ENCODE assay signal across 19 cellular contexts in genomic region chr5:77770293-77771005, GRCh38. TPM values are rescaled to one million over a fixed set of nuclear protein-coding genes. Genes with fewer than 3 reads are reported as not detected.
DNase-seq lines count a peak whose midpoint lies in the region; ATAC-seq and TF ChIP-seq lines count a peak whose summit lies in the region.
"Had no signal": no experiment of that assay in that cellular context is flagged by ENCODE, and none has a peak within 500 bp of the region (broad histone marks: within the 10 kb centered on the region; RNA-seq: fewer than 3 reads in every experiment).

No MANE protein-coding gene starts in this region.

- H3K9me2 ChIP-seq in PC-3 (replicated peaks; ENCODE audit: low read length) (no peaks in the 10 kb centered on the region), hepatocyte (replicated peaks; ENCODE audit: insufficient read depth) (no peaks in the 10 kb centered on the region)

- H3K27ac Mint-ChIP-seq in endodermal cell: no peak overlapping the region
- peak overlapping the region in 1 of 8 donors; percentile 6 for H3K27ac Mint-ChIP-seq in CD8-positive, alpha-beta memory T cell
- H3K27ac Mint-ChIP-seq: activated CD4-positive, alpha-beta T cell treated with anti-CD3 and anti-CD28 coated beads, Interleukin-2, amount 10 ng/mL, durations not matched to agents 24 days and 14 days; activated naive CD4-positive, alpha-beta T cell treated with anti-CD3 and anti-CD28 coated beads, Interleukin-2, amount 10 ng/mL, durations not matched to agents 7 days and 5 days; nephron had no signal

- peaks cover 2% of the 10 kb centered on the region for H3K9me3 Mint-ChIP-seq in endodermal cell
- no peaks in the 10 kb centered on the region for H3K9me3 Mint-ChIP-seq in CD8-positive, alpha-beta memory T cell
- H3K9me3 Mint-ChIP-seq: activated CD4-positive, alpha-beta T cell treated with anti-CD3 and anti-CD28 coated beads, Interleukin-2, amount 10 ng/mL, durations not matched to agents 24 days and 14 days had no signal

- TF ChIP-seq CTCF in PC-3 (conservative IDR thresholded peaks at IDR 0.05; ENCODE audit: low read depth, low read length) (no peak), endodermal cell (conservative IDR thresholded peaks at IDR 0.05) (no peak), hepatocyte (IDR thresholded peaks at IDR 0.05; ENCODE audit: poor library complexity) (no peak)

- H3K4me1 Mint-ChIP-seq in endodermal cell: peaks cover 35% of the 10 kb centered on the region
- peaks cover 63 to 88% (median 87%) of the 10 kb centered on the region in 3 donors for H3K4me1 Mint-ChIP-seq in CD8-positive, alpha-beta memory T cell

- H3K36me3 ChIP-seq in PC-3 (ENCODE audit: low read depth, low read length) (peaks cover 18% of the 10 kb centered on the region; the same call in 1 of the 2 replicates), endodermal cell (ENCODE audit: control insufficient read depth, insufficient read depth, low read length) (peaks cover 76% of the 10 kb centered on the region), hepatocyte (replicated peaks; ENCODE audit: insufficient read depth, low read depth) (no peaks in the 10 kb centered on the region)
- peaks cover 5% of the 10 kb centered on the region for H3K36me3 ChIP-seq in CD8-positive, alpha-beta memory T cell (ENCODE audit: insufficient read depth, low read length)

- no peaks in the 10 kb centered on the region for H3K9me3 ChIP-seq in PC-3 (ENCODE audit: low read length)
- peaks cover 29% of the 10 kb centered on the region for H3K9me3 ChIP-seq in endodermal cell (ENCODE audit: control insufficient read depth, low read length)
- H3K9me3 ChIP-seq in hepatocyte (ENCODE audit: low read depth): no peaks in the 10 kb centered on the region
- H3K9me3 ChIP-seq in CD8-positive, alpha-beta memory T cell (ENCODE audit: low read length): no peaks in the 10 kb centered on the region
- H3K9me3 ChIP-seq: upper lobe of left lung had no signal

- WGBS in endodermal cell (ENCODE audit: insufficient coverage in 1 of 2, insufficient read length in 1 of 2), 2 experiments: 94 to 100% methylated on average over 2 to 4 of the region's 4 CpGs
- 99% methylated on average over 4 of the region's 4 CpGs for WGBS in hepatocyte (ENCODE audit: low lambda C conversion rate, missing lambda C conversion rate)

- BruUV-seq in PC-3 (replicated peaks; lab: Mats Ljungman, UMichigan): no TSS peak

- POLR2A ChIA-PET in PC-3 (lab: Charles Lee; ENCODE audit: unreplicated experiment): interaction anchor here (0.6 kb wide), 2 partner anchors 268 to 1013 kb away, joined by 4 to 11 read pairs; no protein-coding TSS in a partner anchor
- POLR2A ChIA-PET in CD8-positive, alpha-beta memory T cell (lab: Charles Lee): no interaction called here

- H3K9ac ChIP-seq in PC-3 (ENCODE audit: low read length): no peak overlapping the region
- no peak overlapping the region for H3K9ac ChIP-seq in endodermal cell (ENCODE audit: extremely low read depth, low read length, poor library complexity, severe bottlenecking)

- no peak overlapping the region for H2AFZ ChIP-seq in PC-3 (ENCODE audit: low read length)
- no peak overlapping the region for H2AFZ ChIP-seq in hepatocyte

- H3K27me3 Mint-ChIP-seq in endodermal cell (ENCODE audit: insufficient read depth): no peaks in the 10 kb centered on the region
- peaks cover 0 to 1% of the 10 kb centered on the region in 2 donors for H3K27me3 Mint-ChIP-seq in CD8-positive, alpha-beta memory T cell
- H3K27me3 Mint-ChIP-seq: activated CD4-positive, alpha-beta T cell treated with anti-CD3 and anti-CD28 coated beads, Interleukin-2, amount 10 ng/mL, durations not matched to agents 24 days and 14 days; activated naive CD4-positive, alpha-beta T cell treated with anti-CD3 and anti-CD28 coated beads, Interleukin-2, amount 10 ng/mL, durations not matched to agents 7 days and 5 days had no signal

- DNase-seq in A172 (ENCODE audit: low spot score) (peak; percentile 35), EH (ENCODE audit: low read depth) (peak; percentile 7), PC-3 (peak; percentile 39), endodermal cell (no peak), SHP77 treated with DMSO at 0.1 percent for 48 hours (lab: John Stamatoyannopoulos, UW) (no peak), hepatocyte (ENCODE audit: low spot score) (no peak)
- DNase-seq in CD8-positive, alpha-beta memory T cell: no peak
- DNase-seq: activated CD4-positive, alpha-beta T cell treated with anti-CD3 and anti-CD28 coated beads, Interleukin-2, amount 10 ng/mL, durations not matched to agents 24 days and 14 days; activated naive CD4-positive, alpha-beta T cell treated with anti-CD3 and anti-CD28 coated beads, Interleukin-2, amount 10 ng/mL, durations not matched to agents 7 days and 5 days; EL; GOT3; left cardiac atrium; midbrain; MM.1S; NCI-H2227 treated with DMSO at 0.1 percent for 48 hours; stimulated activated CD4-positive, alpha-beta T cell treated with anti-CD3 and anti-CD28 coated beads, Interleukin-1b, Interleukin-23, amount 100 ng/mL, for 48 hours; upper lobe of left lung had no signal

- H3K36me3 Mint-ChIP-seq in endodermal cell (ENCODE audit: low read depth): peaks cover 42% of the 10 kb centered on the region
- H3K36me3 Mint-ChIP-seq in CD8-positive, alpha-beta memory T cell: peaks cover 4 to 44% (median 10%) of the 10 kb centered on the region in 3 donors

- intact Hi-C loops in PC-3 (cut with micrococcal nuclease): no loop called here

- H3K27ac ChIP-seq in PC-3 (ENCODE audit: low read length): no peak overlapping the region
- no peak overlapping the region for H3K27ac ChIP-seq in endodermal cell (ENCODE audit: low read depth, low read length)
- no peak overlapping the region for H3K27ac ChIP-seq in hepatocyte
- no peak overlapping the region for H3K27ac ChIP-seq in CD8-positive, alpha-beta memory T cell (ENCODE audit: low read depth, low read length)
- H3K27ac ChIP-seq: upper lobe of left lung had no signal

- H3K27me3 ChIP-seq in PC-3 (ENCODE audit: low read length) (no peaks in the 10 kb centered on the region), endodermal cell (ENCODE audit: control insufficient read depth, insufficient read depth, low read length, poor library complexity, severe bottlenecking) (no peaks in the 10 kb centered on the region), hepatocyte (no peaks in the 10 kb centered on the region)
- H3K27me3 ChIP-seq in CD8-positive, alpha-beta memory T cell (ENCODE audit: insufficient read depth, low read length, poor library complexity, severe bottlenecking): no peaks in the 10 kb centered on the region
- H3K27me3 ChIP-seq: upper lobe of left lung had no signal

- H3K4me2 ChIP-seq in PC-3 (ENCODE audit: low read length): 0 out of 2 replicates have a peak overlapping the region, but pooled peaks have one; percentile 16
- no peak overlapping the region for H3K4me2 ChIP-seq in hepatocyte

- H3K4me3 ChIP-seq in PC-3 (ENCODE audit: low read length) (no peak overlapping the region), endodermal cell (ENCODE audit: low read length) (peak overlapping the region; percentile 30), hepatocyte (no peak overlapping the region)
- no peak overlapping the region for H3K4me3 ChIP-seq in CD8-positive, alpha-beta memory T cell (ENCODE audit: low read length)
- H3K4me3 ChIP-seq: upper lobe of left lung had no signal

- H3K79me2 ChIP-seq in PC-3 (ENCODE audit: low read length) (peaks cover 98% of the 10 kb centered on the region), hepatocyte (peaks cover 98% of the 10 kb centered on the region)

- CTCF ChIA-PET in PC-3 (lab: Charles Lee): interaction anchor here (0.6 kb wide), 2 partner anchors 64 to 140 kb away, joined by 3 to 10 read pairs; no protein-coding TSS in a partner anchor
- CTCF ChIA-PET in CD8-positive, alpha-beta memory T cell (lab: Charles Lee): interaction anchor here (1.0 kb wide), 1 partner anchor 590 kb away, joined by 3 read pairs; the partner anchor contains the start of gene SCAMP1

- peaks cover 41% of the 10 kb centered on the region for H3K4me1 ChIP-seq in PC-3 (ENCODE audit: insufficient read depth, low read length)
- peaks cover 4% of the 10 kb centered on the region for H3K4me1 ChIP-seq in endodermal cell (ENCODE audit: control insufficient read depth, insufficient read depth, low read length)
- peaks cover 21% of the 10 kb centered on the region for H3K4me1 ChIP-seq in hepatocyte (ENCODE audit: insufficient read depth)
- peaks cover 53% of the 10 kb centered on the region for H3K4me1 ChIP-seq in CD8-positive, alpha-beta memory T cell (ENCODE audit: insufficient read depth, low read length)

- H3K4me3 Mint-ChIP-seq in endodermal cell: no peak overlapping the region
- peak overlapping the region in 1 of 7 donors; percentile 36 for H3K4me3 Mint-ChIP-seq in CD8-positive, alpha-beta memory T cell
- H3K4me3 Mint-ChIP-seq: activated naive CD4-positive, alpha-beta T cell treated with anti-CD3 and anti-CD28 coated beads, Interleukin-2, amount 10 ng/mL, durations not matched to agents 7 days and 5 days; nephron had no signal

- no peaks in the 10 kb centered on the region for H3F3A ChIP-seq in PC-3 (ENCODE audit: low read length, unreplicated experiment)

- ATAC-seq in PC-3 (peak; percentile 62; the same call in 1 of the 2 replicates), HG03432 (IDR thresholded peaks at IDR 0.05; ENCODE audit: unreplicated experiment) (no peak)
- ATAC-seq: left cardiac atrium had no signal

- peaks cover 60% of the 10 kb centered on the region for H4K20me1 ChIP-seq in PC-3 (ENCODE audit: low read length)
- H4K20me1 ChIP-seq in hepatocyte (ENCODE audit: insufficient read depth, poor library complexity, severe bottlenecking): peaks cover 75% of the 10 kb centered on the region

RNA-seq across cellular contexts. Expression of gene TBCA, which starts 5.7 kb away (rescaled TPM):
- 310 and 576 TPM in 2 replicates for total RNA-seq in A172 (2014; rRNA removed; shearing (Covaris generic))
- 108 and 119 TPM in 2 replicates for total RNA-seq in PC-3 (2014; rRNA removed)
- 100 to 1,000 TPM; 415 to 454 TPM for total RNA-seq in endodermal cell
- 247 TPM for polyA plus RNA-seq in endodermal cell (2013, experiment 1 of 2)
- polyA plus RNA-seq in endodermal cell (2013, experiment 2 of 2): 251 TPM
- 267 and 282 TPM in 2 replicates for total RNA-seq in hepatocyte
- polyA plus RNA-seq in hepatocyte: 269 and 278 TPM in 2 replicates
- 100 to 1,000 TPM; 237 to 239 TPM for total RNA-seq in CD8-positive, alpha-beta memory T cell
- polyA plus RNA-seq in CD8-positive, alpha-beta memory T cell: 193 TPM

Comparison
In these comparisons a context has a peak if more than half of its experiments do, and no peak if none do; other contexts are left out.
1. DNase-seq: peak in A172 (single experiment), EH (single experiment) and PC-3 (single experiment); none in endodermal cell (single experiment), SHP77 treated with DMSO at 0.1 percent for 48 hours (single experiment), hepatocyte (single experiment) and CD8-positive, alpha-beta memory T cell (0 of 5).